20 cellular contexts compared by ENCODE assay signal in genomic region chr5:32426440-32427151, GRCh38. TPM values are rescaled to one million over a fixed set of nuclear protein-coding genes. Genes with fewer than 3 reads are reported as not detected.
DNase-seq lines count a peak whose midpoint lies in the region; FAIRE-seq and TF ChIP-seq lines count a peak whose summit lies in the region.
"Had no signal": no experiment of that assay in that cellular context is flagged by ENCODE, and none has a peak within 500 bp of the region (broad histone marks: within the 10 kb centered on the region; RNA-seq: fewer than 3 reads in every experiment).

No MANE protein-coding gene starts in this region.

- TF ChIP-seq POLR2A in GM12892 (IDR thresholded peaks at IDR 0.05; ENCODE audit: low read depth, low read length): no peak

- peaks cover 2% of the 10 kb centered on the region for H3K27me3 Mint-ChIP-seq in glutamatergic neuron (ENCODE audit: unreplicated experiment)

- DNase-seq in NCI-H524 (lab: John Stamatoyannopoulos, UW): peak; percentile 7 to 35
- no peak for DNase-seq in NCI-H524 treated with DMSO at 0.1 percent for 48 hours (lab: John Stamatoyannopoulos, UW)
- peak; percentile 75 for DNase-seq in NCI-H2171 (lab: John Stamatoyannopoulos, UW)
- peak; percentile 26 for DNase-seq in cerebellum (ENCODE audit: low spot score)
- DNase-seq in glutamatergic neuron: no peak
- DNase-seq in GM12892 (ENCODE audit: insufficient read length): no peak
- DNase-seq in NCI-H1930 (lab: John Stamatoyannopoulos, UW): no peak
- DNase-seq in DMS53 (lab: John Stamatoyannopoulos, UW): no peak
- DNase-seq: 8988T, DMS79, GM23248, IMR-90, NCI-H1417, NCI-H1694 treated with DMSO at 0.1 percent for 48 hours, NCI-H2227 treated with DMSO at 0.1 percent for 48 hours, NCI-H526, OCI-M1, T-helper 1 cell had no signal

- FAIRE-seq in GM12892 (lab: Jason Lieb, UNC): no peak
- FAIRE-seq: HTR-8/SVneo, RCC 7860 had no signal

- H3K4me1 Mint-ChIP-seq in glutamatergic neuron (ENCODE audit: low read depth, unreplicated experiment): peaks cover 6% of the 10 kb centered on the region

- peaks cover 12% of the 10 kb centered on the region for H3K36me3 Mint-ChIP-seq in glutamatergic neuron (ENCODE audit: unreplicated experiment)

- H3K4me3 Mint-ChIP-seq in glutamatergic neuron (ENCODE audit: unreplicated experiment): no peak overlapping the region

- peak overlapping the region; percentile 38 for H3K27ac Mint-ChIP-seq in glutamatergic neuron (ENCODE audit: unreplicated experiment)

- no peak for TF ChIP-seq CTCF in glutamatergic neuron (IDR thresholded peaks at IDR 0.05; ENCODE audit: partially characterized antibody, unreplicated experiment)

- peaks cover 7% of the 10 kb centered on the region for H3K9me3 Mint-ChIP-seq in glutamatergic neuron (ENCODE audit: unreplicated experiment)

RNA-seq across cellular contexts. Expression of gene ZFR, which starts 17.9 kb away (rescaled TPM):
- total RNA-seq in cerebellum: 112 TPM
- 84.5 TPM for total RNA-seq in glutamatergic neuron (ENCODE audit: unreplicated experiment)
- 32.0 TPM for polyA plus RNA-seq in GM12892 (2012; ENCODE audit: missing spikeins)

Comparison
In these comparisons a context has a peak if more than half of its experiments do, and no peak if none do; other contexts are left out.
1. DNase-seq: peak in NCI-H524 (2 of 2), NCI-H2171 (single experiment) and cerebellum (single experiment); none in NCI-H524 treated with DMSO at 0.1 percent for 48 hours (single experiment), glutamatergic neuron (single experiment), GM12892 (single experiment), NCI-H1930 (0 of 2) and DMS53 (single experiment).